Comparison of ENCODE assay signal across 1 cellular context in the genomic region with DNA sequence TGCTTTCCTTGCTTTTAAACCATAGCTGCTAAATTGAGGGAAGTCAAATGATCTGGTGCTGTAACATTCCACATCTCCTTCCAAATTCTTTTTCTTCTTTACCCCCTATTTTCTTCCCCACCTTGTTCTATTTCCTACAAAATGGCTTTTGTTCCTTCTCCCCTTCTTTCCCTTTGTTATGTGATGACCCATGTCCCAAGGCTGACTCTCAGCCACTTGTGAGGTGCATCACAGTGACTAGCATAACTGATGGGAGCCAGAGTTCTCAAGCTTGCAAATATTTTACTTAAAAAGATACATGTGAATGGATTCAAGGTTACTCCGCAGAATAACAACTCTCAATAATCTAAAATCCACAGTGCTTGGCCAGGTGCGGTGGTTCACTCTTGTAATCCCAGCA.
TF ChIP-seq lines count a peak whose summit lies in the region.

No MANE protein-coding gene starts in this region.

TF ChIP-seq in WTC11, 78 proteins besides CTCF, POLR2A, EP300 and RAD21 (continued from another document):
- TF ChIP-seq, protein P1, sequence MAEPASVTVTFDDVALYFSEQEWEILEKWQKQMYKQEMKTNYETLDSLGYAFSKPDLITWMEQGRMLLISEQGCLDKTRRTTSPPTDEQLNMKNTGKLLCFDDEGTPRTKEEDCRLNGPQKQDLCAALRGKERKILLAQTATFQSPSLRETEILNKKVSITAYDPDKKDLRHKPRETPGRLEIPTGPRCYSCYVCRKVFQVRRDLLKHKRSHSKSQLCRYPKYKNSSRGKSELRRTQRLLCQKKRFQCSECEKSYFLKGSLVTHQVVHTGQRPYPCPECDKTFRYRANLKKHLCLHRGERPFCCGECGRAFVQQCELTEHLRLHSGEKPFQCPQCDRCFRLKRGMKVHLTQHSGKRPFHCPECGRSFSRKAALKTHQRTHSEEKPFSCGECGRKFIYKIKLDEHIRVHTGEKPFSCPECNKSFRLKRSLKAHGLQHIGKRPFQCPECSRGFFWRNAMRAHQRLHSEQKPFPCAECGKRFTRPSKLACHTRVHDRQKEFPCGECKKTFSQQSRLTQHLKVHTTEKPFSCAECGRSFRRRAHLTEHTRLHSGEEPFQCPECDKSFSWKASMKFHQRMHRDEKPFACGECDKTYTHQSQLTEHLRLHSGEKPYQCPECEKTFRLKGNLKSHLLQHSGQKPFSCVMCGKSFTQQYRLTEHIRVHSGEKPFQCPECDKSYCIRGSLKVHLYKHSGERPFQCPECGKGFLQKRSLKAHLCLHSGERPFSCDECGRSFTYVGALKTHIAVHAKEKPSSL (CRISPR knock-in tag; conservative IDR thresholded peaks at IDR 0.05) = no peak
- TF ChIP-seq MXD4 (CRISPR knock-in tag; IDR thresholded peaks at IDR 0.05; ENCODE audit: borderline replicate concordance) = no peak
- TF ChIP-seq, protein P2, sequence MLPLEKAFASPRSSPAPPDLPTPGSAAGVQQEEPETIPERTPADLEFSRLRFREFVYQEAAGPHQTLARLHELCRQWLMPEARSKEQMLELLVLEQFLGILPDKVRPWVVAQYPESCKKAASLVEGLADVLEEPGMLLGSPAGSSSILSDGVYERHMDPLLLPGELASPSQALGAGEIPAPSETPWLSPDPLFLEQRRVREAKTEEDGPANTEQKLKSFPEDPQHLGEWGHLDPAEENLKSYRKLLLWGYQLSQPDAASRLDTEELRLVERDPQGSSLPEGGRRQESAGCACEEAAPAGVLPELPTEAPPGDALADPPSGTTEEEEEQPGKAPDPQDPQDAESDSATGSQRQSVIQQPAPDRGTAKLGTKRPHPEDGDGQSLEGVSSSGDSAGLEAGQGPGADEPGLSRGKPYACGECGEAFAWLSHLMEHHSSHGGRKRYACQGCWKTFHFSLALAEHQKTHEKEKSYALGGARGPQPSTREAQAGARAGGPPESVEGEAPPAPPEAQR (CRISPR knock-in tag; IDR thresholded peaks at IDR 0.05) = no peak
- TF ChIP-seq, protein P3, sequence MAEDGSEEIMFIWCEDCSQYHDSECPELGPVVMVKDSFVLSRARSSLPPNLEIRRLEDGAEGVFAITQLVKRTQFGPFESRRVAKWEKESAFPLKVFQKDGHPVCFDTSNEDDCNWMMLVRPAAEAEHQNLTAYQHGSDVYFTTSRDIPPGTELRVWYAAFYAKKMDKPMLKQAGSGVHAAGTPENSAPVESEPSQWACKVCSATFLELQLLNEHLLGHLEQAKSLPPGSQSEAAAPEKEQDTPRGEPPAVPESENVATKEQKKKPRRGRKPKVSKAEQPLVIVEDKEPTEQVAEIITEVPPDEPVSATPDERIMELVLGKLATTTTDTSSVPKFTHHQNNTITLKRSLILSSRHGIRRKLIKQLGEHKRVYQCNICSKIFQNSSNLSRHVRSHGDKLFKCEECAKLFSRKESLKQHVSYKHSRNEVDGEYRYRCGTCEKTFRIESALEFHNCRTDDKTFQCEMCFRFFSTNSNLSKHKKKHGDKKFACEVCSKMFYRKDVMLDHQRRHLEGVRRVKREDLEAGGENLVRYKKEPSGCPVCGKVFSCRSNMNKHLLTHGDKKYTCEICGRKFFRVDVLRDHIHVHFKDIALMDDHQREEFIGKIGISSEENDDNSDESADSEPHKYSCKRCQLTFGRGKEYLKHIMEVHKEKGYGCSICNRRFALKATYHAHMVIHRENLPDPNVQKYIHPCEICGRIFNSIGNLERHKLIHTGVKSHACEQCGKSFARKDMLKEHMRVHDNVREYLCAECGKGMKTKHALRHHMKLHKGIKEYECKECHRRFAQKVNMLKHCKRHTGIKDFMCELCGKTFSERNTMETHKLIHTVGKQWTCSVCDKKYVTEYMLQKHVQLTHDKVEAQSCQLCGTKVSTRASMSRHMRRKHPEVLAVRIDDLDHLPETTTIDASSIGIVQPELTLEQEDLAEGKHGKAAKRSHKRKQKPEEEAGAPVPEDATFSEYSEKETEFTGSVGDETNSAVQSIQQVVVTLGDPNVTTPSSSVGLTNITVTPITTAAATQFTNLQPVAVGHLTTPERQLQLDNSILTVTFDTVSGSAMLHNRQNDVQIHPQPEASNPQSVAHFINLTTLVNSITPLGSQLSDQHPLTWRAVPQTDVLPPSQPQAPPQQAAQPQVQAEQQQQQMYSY (CRISPR knock-in tag; IDR thresholded peaks at IDR 0.05) = no peak
- no peak for TF ChIP-seq CREB1 (CRISPR knock-in tag; IDR thresholded peaks at IDR 0.05)
- TF ChIP-seq, protein P4, sequence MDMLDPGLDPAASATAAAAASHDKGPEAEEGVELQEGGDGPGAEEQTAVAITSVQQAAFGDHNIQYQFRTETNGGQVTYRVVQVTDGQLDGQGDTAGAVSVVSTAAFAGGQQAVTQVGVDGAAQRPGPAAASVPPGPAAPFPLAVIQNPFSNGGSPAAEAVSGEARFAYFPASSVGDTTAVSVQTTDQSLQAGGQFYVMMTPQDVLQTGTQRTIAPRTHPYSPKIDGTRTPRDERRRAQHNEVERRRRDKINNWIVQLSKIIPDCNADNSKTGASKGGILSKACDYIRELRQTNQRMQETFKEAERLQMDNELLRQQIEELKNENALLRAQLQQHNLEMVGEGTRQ (CRISPR knock-in tag; IDR thresholded peaks at IDR 0.05) = no peak
- TF ChIP-seq CBFB (CRISPR knock-in tag; IDR thresholded peaks at IDR 0.05; ENCODE audit: low read depth) = no peak
- TF ChIP-seq, protein P5, sequence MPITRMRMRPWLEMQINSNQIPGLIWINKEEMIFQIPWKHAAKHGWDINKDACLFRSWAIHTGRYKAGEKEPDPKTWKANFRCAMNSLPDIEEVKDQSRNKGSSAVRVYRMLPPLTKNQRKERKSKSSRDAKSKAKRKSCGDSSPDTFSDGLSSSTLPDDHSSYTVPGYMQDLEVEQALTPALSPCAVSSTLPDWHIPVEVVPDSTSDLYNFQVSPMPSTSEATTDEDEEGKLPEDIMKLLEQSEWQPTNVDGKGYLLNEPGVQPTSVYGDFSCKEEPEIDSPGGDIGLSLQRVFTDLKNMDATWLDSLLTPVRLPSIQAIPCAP (CRISPR knock-in tag; IDR thresholded peaks at IDR 0.05) = no peak
- TF ChIP-seq JAZF1 (CRISPR knock-in tag; IDR thresholded peaks at IDR 0.05) = no peak
- no peak for TF ChIP-seq ZNF671 (CRISPR knock-in tag; IDR thresholded peaks at IDR 0.05)
- no peak for TF ChIP-seq GTF2I (CRISPR knock-in tag; conservative IDR thresholded peaks at IDR 0.05)
- no peak for TF ChIP-seq FOXP1 (CRISPR knock-in tag; IDR thresholded peaks at IDR 0.05; ENCODE audit: borderline replicate concordance)
- TF ChIP-seq, protein P6, sequence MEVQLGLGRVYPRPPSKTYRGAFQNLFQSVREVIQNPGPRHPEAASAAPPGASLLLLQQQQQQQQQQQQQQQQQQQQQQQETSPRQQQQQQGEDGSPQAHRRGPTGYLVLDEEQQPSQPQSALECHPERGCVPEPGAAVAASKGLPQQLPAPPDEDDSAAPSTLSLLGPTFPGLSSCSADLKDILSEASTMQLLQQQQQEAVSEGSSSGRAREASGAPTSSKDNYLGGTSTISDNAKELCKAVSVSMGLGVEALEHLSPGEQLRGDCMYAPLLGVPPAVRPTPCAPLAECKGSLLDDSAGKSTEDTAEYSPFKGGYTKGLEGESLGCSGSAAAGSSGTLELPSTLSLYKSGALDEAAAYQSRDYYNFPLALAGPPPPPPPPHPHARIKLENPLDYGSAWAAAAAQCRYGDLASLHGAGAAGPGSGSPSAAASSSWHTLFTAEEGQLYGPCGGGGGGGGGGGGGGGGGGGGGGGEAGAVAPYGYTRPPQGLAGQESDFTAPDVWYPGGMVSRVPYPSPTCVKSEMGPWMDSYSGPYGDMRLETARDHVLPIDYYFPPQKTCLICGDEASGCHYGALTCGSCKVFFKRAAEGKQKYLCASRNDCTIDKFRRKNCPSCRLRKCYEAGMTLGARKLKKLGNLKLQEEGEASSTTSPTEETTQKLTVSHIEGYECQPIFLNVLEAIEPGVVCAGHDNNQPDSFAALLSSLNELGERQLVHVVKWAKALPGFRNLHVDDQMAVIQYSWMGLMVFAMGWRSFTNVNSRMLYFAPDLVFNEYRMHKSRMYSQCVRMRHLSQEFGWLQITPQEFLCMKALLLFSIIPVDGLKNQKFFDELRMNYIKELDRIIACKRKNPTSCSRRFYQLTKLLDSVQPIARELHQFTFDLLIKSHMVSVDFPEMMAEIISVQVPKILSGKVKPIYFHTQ (CRISPR knock-in tag; IDR thresholded peaks at IDR 0.05) = no peak
TF ChIP-seq in WTC11: peak in this region for 0.
